Comparison of ENCODE assay signal across 8 cellular contexts in genomic region chr5:169805527-169805934, GRCh38.
A peak's percentile ranks its signal among the peaks of the same experiment; 100 is the strongest.
DNase-seq lines count a peak whose midpoint lies in the region; ATAC-seq lines count a peak whose summit lies in the region.

No MANE protein-coding gene starts in this region.

- no peaks in the 10 kb centered on the region for H3K9me3 Mint-ChIP-seq in natural killer cell treated with Interleukin-12 subunit alpha and Interleukin-12 subunit beta and Interleukin-15 and Interleukin-18, amount 100 ng/mL, for 72 hours

- no peaks in the 10 kb centered on the region for H3K27me3 Mint-ChIP-seq in natural killer cell treated with Interleukin-12 subunit alpha and Interleukin-12 subunit beta and Interleukin-15 and Interleukin-18, amount 100 ng/mL, for 72 hours

- DNase-seq in activated CD4-positive, alpha-beta T cell treated with anti-CD3 and anti-CD28 coated beads, Interleukin-2, amount 50 U/mL, for 4 hours: peak; percentile 32 to 37
- DNase-seq in natural killer cell treated with Interleukin-12 subunit alpha and Interleukin-12 subunit beta and Interleukin-15 and Interleukin-18, amount 100 ng/mL, for 72 hours (ENCODE audit: low spot score): peak; percentile 62
- DNase-seq in NCI-H1436 treated with DMSO at 0.1 percent for 48 hours (lab: John Stamatoyannopoulos, UW) (no peak), HPDE6-E6E7 (ENCODE audit: extremely low spot score) (no peak), NCI-H2227 (lab: John Stamatoyannopoulos, UW; ENCODE audit: unreplicated experiment) (no peak), SW480 (ENCODE audit: low spot score) (no peak)

- ATAC-seq in GM18907 (IDR thresholded peaks at IDR 0.05; ENCODE audit: unreplicated experiment) (peak; percentile 88), HG02870 (IDR thresholded peaks at IDR 0.05; ENCODE audit: unreplicated experiment) (peak; percentile 79)
- peak; percentile 85 to 86 for ATAC-seq in natural killer cell treated with Interleukin-12 subunit alpha and Interleukin-12 subunit beta and Interleukin-15 and Interleukin-18, amount 100 ng/mL, for 72 hours

- H3K27ac Mint-ChIP-seq in natural killer cell treated with Interleukin-12 subunit alpha and Interleukin-12 subunit beta and Interleukin-15 and Interleukin-18, amount 100 ng/mL, for 72 hours: peak overlapping the region; percentile 70 to 81

- H3K36me3 Mint-ChIP-seq in natural killer cell treated with Interleukin-12 subunit alpha and Interleukin-12 subunit beta and Interleukin-15 and Interleukin-18, amount 100 ng/mL, for 72 hours: peaks cover 33% of the 10 kb centered on the region

- peaks cover 48 to 52% of the 10 kb centered on the region in 2 donors for H3K4me1 Mint-ChIP-seq in natural killer cell treated with Interleukin-12 subunit alpha and Interleukin-12 subunit beta and Interleukin-15 and Interleukin-18, amount 100 ng/mL, for 72 hours (ENCODE audit: low read depth in 2 of 2)

- peak overlapping the region; percentile 74 for H3K4me3 Mint-ChIP-seq in natural killer cell treated with Interleukin-12 subunit alpha and Interleukin-12 subunit beta and Interleukin-15 and Interleukin-18, amount 100 ng/mL, for 72 hours

Comparison
In these comparisons a context has a peak if more than half of its experiments do, and no peak if none do; other contexts are left out.
1. DNase-seq: peak in activated CD4-positive, alpha-beta T cell treated with anti-CD3 and anti-CD28 coated beads, Interleukin-2, amount 50 U/mL, for 4 hours (2 of 2) and natural killer cell treated with Interleukin-12 subunit alpha and Interleukin-12 subunit beta and Interleukin-15 and Interleukin-18, amount 100 ng/mL, for 72 hours (single experiment); none in NCI-H1436 treated with DMSO at 0.1 percent for 48 hours (single experiment), HPDE6-E6E7 (single experiment), NCI-H2227 (single experiment) and SW480 (single experiment).
2. Peak in every context shown above with its lines, with median percentiles within 50 percentile points of each other: ATAC-seq.